Comparison of ENCODE assay signal across 1 cellular context in the genomic region with DNA sequence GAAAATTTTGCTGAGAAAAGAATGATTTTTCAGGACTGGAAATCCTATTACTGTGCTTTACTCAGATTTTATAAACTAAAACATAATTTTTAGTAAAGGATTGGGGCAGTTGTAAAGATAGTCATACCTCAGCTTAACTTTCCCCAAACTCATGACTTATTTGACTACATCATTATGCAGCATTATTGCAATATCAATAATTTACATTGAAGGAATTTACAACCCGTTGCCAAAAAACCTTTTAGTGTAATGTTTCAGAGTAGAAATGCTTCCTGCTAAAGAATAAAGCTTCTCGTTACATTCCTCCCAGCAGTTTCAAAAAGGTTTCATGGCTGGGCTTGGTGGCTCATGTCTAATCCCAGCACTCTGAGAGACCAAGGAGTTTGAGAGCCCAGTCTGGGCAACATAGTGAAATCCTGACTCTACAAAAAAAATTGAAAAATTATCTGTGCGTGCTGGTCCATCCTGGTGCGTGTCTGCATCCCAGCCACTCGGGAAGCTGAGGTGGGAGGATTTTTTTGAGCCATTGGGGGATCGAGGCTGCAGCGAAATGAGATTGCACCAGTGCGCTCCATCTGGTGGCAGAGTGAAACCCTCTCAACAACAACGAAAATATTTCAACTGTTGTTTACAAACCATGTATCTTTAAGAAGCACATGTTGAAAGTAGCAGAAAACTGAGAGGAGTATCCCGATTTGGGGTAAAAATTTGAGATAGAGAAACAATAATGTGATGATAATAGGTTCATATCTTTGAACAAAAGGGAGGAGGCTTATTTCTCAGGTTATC.
TF ChIP-seq lines count a peak whose summit lies in the region.

No MANE protein-coding gene starts in this region.

TF ChIP-seq in HepG2, 621 proteins besides CTCF, POLR2A, EP300 and RAD21 (continues in another document):
- TF ChIP-seq FOXK2 (IDR thresholded peaks at IDR 0.05) (peak; percentile 30; the same call in 1 of the 2 replicates), SIN3A (IDR thresholded peaks at IDR 0.05; ENCODE audit: borderline replicate concordance, low read depth, low read length) (peak; percentile 40; the same call in 1 of the 2 replicates), ZMYM4 (CRISPR knock-in tag; IDR thresholded peaks at IDR 0.05) (peak; percentile 53), CEBPG (CRISPR knock-in tag; IDR thresholded peaks at IDR 0.05) (0 out of 2 replicates have a peak, but pooled peaks have one; percentile 27), PHB2 (IDR thresholded peaks at IDR 0.05; ENCODE audit: partially characterized antibody) (no peak), ASH2L (IDR thresholded peaks at IDR 0.05; ENCODE audit: insufficient read length, low read depth, low read length) (peak; percentile 57), FOXA1 (IDR thresholded peaks at IDR 0.05) (no peak), FOXA1 (CRISPR knock-in tag; IDR thresholded peaks at IDR 0.05) (peak; percentile 70), ZNF337 (CRISPR knock-in tag; IDR thresholded peaks at IDR 0.05; ENCODE audit: borderline replicate concordance, low read depth) (0 out of 2 replicates have a peak, but pooled peaks have one; percentile 45), U2AF2 (IDR thresholded peaks at IDR 0.05; ENCODE audit: low read depth, low read length) (no peak), CREB1 (IDR thresholded peaks at IDR 0.05) (no peak), CREB1 (CRISPR knock-in tag; IDR thresholded peaks at IDR 0.05) (no peak), XRCC5 (optimal IDR thresholded peaks at IDR 0.05; ENCODE audit: low read length) (peak; percentile 51), PPARG (CRISPR knock-in tag; conservative IDR thresholded peaks at IDR 0.05) (no peak), STAG1 (CRISPR knock-in tag; IDR thresholded peaks at IDR 0.05) (peak; percentile 53), SMC3 (IDR thresholded peaks at IDR 0.05; ENCODE audit: low read length) (peak; percentile 79), FOXK1 (CRISPR knock-in tag; IDR thresholded peaks at IDR 0.05; ENCODE audit: borderline replicate concordance, low read depth) (peak; percentile 21; the same call in 1 of the 2 replicates)
- TF ChIP-seq, protein P1, sequence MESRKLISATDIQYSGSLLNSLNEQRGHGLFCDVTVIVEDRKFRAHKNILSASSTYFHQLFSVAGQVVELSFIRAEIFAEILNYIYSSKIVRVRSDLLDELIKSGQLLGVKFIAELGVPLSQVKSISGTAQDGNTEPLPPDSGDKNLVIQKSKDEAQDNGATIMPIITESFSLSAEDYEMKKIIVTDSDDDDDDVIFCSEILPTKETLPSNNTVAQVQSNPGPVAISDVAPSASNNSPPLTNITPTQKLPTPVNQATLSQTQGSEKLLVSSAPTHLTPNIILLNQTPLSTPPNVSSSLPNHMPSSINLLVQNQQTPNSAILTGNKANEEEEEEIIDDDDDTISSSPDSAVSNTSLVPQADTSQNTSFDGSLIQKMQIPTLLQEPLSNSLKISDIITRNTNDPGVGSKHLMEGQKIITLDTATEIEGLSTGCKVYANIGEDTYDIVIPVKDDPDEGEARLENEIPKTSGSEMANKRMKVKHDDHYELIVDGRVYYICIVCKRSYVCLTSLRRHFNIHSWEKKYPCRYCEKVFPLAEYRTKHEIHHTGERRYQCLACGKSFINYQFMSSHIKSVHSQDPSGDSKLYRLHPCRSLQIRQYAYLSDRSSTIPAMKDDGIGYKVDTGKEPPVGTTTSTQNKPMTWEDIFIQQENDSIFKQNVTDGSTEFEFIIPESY (CRISPR knock-in tag; IDR thresholded peaks at IDR 0.05): peak; percentile 89
- TF ChIP-seq, protein P2, sequence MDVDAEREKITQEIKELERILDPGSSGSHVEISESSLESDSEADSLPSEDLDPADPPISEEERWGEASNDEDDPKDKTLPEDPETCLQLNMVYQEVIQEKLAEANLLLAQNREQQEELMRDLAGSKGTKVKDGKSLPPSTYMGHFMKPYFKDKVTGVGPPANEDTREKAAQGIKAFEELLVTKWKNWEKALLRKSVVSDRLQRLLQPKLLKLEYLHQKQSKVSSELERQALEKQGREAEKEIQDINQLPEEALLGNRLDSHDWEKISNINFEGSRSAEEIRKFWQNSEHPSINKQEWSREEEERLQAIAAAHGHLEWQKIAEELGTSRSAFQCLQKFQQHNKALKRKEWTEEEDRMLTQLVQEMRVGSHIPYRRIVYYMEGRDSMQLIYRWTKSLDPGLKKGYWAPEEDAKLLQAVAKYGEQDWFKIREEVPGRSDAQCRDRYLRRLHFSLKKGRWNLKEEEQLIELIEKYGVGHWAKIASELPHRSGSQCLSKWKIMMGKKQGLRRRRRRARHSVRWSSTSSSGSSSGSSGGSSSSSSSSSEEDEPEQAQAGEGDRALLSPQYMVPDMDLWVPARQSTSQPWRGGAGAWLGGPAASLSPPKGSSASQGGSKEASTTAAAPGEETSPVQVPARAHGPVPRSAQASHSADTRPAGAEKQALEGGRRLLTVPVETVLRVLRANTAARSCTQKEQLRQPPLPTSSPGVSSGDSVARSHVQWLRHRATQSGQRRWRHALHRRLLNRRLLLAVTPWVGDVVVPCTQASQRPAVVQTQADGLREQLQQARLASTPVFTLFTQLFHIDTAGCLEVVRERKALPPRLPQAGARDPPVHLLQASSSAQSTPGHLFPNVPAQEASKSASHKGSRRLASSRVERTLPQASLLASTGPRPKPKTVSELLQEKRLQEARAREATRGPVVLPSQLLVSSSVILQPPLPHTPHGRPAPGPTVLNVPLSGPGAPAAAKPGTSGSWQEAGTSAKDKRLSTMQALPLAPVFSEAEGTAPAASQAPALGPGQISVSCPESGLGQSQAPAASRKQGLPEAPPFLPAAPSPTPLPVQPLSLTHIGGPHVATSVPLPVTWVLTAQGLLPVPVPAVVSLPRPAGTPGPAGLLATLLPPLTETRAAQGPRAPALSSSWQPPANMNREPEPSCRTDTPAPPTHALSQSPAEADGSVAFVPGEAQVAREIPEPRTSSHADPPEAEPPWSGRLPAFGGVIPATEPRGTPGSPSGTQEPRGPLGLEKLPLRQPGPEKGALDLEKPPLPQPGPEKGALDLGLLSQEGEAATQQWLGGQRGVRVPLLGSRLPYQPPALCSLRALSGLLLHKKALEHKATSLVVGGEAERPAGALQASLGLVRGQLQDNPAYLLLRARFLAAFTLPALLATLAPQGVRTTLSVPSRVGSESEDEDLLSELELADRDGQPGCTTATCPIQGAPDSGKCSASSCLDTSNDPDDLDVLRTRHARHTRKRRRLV (CRISPR knock-in tag; IDR thresholded peaks at IDR 0.05): no peak
- TF ChIP-seq, protein P3, sequence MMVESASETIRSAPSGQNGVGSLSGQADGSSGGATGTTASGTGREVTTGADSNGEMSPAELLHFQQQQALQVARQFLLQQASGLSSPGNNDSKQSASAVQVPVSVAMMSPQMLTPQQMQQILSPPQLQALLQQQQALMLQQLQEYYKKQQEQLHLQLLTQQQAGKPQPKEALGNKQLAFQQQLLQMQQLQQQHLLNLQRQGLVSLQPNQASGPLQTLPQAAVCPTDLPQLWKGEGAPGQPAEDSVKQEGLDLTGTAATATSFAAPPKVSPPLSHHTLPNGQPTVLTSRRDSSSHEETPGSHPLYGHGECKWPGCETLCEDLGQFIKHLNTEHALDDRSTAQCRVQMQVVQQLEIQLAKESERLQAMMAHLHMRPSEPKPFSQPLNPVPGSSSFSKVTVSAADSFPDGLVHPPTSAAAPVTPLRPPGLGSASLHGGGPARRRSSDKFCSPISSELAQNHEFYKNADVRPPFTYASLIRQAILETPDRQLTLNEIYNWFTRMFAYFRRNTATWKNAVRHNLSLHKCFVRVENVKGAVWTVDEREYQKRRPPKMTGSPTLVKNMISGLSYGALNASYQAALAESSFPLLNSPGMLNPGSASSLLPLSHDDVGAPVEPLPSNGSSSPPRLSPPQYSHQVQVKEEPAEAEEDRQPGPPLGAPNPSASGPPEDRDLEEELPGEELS (CRISPR knock-in tag; IDR thresholded peaks at IDR 0.05): 0 out of 2 replicates have a peak, but pooled peaks have one; percentile 20
- TF ChIP-seq, protein P4, sequence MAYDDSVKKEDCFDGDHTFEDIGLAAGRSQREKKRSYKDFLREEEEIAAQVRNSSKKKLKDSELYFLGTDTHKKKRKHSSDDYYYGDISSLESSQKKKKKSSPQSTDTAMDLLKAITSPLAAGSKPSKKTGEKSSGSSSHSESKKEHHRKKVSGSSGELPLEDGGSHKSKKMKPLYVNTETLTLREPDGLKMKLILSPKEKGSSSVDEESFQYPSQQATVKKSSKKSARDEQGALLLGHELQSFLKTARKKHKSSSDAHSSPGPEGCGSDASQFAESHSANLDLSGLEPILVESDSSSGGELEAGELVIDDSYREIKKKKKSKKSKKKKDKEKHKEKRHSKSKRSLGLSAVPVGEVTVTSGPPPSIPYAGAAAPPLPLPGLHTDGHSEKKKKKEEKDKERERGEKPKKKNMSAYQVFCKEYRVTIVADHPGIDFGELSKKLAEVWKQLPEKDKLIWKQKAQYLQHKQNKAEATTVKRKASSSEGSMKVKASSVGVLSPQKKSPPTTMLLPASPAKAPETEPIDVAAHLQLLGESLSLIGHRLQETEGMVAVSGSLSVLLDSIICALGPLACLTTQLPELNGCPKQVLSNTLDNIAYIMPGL (CRISPR knock-in tag; IDR thresholded peaks at IDR 0.05; ENCODE audit: borderline replicate concordance in 1 of 2, low read depth in 1 of 2): peak; percentile 21 to 52; a peak in 1 of 4 replicates
- TF ChIP-seq, protein P5, sequence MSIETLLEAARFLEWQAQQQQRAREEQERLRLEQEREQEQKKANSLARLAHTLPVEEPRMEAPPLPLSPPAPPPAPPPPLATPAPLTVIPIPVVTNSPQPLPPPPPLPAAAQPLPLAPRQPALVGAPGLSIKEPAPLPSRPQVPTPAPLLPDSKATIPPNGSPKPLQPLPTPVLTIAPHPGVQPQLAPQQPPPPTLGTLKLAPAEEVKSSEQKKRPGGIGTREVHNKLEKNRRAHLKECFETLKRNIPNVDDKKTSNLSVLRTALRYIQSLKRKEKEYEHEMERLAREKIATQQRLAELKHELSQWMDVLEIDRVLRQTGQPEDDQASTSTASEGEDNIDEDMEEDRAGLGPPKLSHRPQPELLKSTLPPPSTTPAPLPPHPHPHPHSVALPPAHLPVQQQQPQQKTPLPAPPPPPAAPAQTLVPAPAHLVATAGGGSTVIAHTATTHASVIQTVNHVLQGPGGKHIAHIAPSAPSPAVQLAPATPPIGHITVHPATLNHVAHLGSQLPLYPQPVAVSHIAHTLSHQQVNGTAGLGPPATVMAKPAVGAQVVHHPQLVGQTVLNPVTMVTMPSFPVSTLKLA (IDR thresholded peaks at IDR 0.05): peak; percentile 11; the same call in 1 of the 2 replicates
- TF ChIP-seq, protein P6, sequence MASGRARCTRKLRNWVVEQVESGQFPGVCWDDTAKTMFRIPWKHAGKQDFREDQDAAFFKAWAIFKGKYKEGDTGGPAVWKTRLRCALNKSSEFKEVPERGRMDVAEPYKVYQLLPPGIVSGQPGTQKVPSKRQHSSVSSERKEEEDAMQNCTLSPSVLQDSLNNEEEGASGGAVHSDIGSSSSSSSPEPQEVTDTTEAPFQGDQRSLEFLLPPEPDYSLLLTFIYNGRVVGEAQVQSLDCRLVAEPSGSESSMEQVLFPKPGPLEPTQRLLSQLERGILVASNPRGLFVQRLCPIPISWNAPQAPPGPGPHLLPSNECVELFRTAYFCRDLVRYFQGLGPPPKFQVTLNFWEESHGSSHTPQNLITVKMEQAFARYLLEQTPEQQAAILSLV (CRISPR knock-in tag; IDR thresholded peaks at IDR 0.05; ENCODE audit: borderline replicate concordance): no peak
- TF ChIP-seq, protein P7, sequence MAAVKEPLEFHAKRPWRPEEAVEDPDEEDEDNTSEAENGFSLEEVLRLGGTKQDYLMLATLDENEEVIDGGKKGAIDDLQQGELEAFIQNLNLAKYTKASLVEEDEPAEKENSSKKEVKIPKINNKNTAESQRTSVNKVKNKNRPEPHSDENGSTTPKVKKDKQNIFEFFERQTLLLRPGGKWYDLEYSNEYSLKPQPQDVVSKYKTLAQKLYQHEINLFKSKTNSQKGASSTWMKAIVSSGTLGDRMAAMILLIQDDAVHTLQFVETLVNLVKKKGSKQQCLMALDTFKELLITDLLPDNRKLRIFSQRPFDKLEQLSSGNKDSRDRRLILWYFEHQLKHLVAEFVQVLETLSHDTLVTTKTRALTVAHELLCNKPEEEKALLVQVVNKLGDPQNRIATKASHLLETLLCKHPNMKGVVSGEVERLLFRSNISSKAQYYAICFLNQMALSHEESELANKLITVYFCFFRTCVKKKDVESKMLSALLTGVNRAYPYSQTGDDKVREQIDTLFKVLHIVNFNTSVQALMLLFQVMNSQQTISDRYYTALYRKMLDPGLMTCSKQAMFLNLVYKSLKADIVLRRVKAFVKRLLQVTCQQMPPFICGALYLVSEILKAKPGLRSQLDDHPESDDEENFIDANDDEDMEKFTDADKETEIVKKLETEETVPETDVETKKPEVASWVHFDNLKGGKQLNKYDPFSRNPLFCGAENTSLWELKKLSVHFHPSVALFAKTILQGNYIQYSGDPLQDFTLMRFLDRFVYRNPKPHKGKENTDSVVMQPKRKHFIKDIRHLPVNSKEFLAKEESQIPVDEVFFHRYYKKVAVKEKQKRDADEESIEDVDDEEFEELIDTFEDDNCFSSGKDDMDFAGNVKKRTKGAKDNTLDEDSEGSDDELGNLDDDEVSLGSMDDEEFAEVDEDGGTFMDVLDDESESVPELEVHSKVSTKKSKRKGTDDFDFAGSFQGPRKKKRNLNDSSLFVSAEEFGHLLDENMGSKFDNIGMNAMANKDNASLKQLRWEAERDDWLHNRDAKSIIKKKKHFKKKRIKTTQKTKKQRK (IDR thresholded peaks at IDR 0.05; ENCODE audit: low read length): no peak
- TF ChIP-seq, protein P8, sequence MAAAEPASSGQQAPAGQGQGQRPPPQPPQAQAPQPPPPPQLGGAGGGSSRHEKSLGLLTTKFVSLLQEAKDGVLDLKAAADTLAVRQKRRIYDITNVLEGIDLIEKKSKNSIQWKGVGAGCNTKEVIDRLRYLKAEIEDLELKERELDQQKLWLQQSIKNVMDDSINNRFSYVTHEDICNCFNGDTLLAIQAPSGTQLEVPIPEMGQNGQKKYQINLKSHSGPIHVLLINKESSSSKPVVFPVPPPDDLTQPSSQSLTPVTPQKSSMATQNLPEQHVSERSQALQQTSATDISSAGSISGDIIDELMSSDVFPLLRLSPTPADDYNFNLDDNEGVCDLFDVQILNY (CRISPR knock-in tag; conservative IDR thresholded peaks at IDR 0.05): no peak
- TF ChIP-seq, protein P9, sequence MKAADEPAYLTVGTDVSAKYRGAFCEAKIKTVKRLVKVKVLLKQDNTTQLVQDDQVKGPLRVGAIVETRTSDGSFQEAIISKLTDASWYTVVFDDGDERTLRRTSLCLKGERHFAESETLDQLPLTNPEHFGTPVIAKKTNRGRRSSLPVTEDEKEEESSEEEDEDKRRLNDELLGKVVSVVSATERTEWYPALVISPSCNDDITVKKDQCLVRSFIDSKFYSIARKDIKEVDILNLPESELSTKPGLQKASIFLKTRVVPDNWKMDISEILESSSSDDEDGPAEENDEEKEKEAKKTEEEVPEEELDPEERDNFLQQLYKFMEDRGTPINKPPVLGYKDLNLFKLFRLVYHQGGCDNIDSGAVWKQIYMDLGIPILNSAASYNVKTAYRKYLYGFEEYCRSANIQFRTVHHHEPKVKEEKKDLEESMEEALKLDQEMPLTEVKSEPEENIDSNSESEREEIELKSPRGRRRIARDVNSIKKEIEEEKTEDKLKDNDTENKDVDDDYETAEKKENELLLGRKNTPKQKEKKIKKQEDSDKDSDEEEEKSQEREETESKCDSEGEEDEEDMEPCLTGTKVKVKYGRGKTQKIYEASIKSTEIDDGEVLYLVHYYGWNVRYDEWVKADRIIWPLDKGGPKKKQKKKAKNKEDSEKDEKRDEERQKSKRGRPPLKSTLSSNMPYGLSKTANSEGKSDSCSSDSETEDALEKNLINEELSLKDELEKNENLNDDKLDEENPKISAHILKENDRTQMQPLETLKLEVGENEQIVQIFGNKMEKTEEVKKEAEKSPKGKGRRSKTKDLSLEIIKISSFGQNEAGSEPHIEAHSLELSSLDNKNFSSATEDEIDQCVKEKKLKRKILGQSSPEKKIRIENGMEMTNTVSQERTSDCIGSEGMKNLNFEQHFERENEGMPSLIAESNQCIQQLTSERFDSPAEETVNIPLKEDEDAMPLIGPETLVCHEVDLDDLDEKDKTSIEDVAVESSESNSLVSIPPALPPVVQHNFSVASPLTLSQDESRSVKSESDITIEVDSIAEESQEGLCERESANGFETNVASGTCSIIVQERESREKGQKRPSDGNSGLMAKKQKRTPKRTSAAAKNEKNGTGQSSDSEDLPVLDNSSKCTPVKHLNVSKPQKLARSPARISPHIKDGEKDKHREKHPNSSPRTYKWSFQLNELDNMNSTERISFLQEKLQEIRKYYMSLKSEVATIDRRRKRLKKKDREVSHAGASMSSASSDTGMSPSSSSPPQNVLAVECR (CRISPR knock-in tag; IDR thresholded peaks at IDR 0.05; ENCODE audit: borderline replicate concordance): peak; percentile 44; the same call in 1 of the 2 replicates
